In the genomic region with DNA sequence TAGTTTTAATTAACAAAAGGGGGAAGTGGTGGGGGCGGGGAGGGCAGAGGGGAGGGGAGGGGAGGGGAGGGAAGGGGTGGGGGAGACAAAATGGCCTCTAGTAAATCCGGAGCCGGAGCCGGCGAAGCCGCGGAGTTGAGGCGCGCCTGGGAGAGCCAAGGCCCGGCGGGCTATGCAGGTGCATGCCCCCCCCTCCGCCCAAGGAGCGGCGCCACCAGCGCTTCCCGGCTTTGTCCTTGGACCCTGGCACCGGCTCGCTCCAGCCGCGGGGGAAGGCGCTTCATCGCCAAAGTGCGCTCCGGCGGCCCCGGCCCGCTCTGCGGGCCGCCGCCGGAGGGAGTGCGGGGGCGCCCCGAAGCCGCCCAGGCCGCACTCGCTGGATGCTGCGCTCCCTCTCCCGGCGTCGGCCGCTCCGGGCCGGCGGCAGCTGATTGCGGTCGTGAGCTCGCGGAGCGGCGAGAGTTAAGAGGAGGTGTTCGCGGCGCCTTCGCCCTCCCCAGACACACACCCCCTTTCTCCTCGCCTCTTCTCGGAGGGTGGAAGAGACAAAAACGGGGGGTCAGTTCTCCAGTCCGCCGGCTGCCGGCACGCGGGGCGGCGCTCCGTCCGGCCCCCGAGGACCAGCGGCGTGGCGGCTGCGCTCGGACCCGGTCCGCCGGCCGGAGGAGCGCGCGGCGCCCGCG, we compare ENCODE assay signal across 8 cellular contexts. TPM values are rescaled to one million over a fixed set of nuclear protein-coding genes. Genes with fewer than 3 reads are reported as not detected.
DNase-seq lines count a peak whose midpoint lies in the region; ATAC-seq and TF ChIP-seq lines count a peak whose summit lies in the region.

Gene LRRC4 (minus strand): TSS at position 439 of the 683 bp plus-strand sequence. CDS start 797 bp downstream, outside the sequence.

- no peaks in the 10 kb centered on the region; the same call in 1 of the 2 replicates for H3K79me2 ChIP-seq in SU-DHL-6 (ENCODE audit: insufficient read depth, low read length)

- ATAC-seq in activated CD4-positive, alpha-beta T cell treated with anti-CD3 and anti-CD28 coated beads for 36 hours, result no peak
- ATAC-seq in HG02943 (IDR thresholded peaks at IDR 0.05; ENCODE audit: low read depth, unreplicated experiment), result peak; percentile 47

- peaks cover 22% of the 10 kb centered on the region for H3K4me1 Mint-ChIP-seq in activated CD4-positive, alpha-beta T cell treated with anti-CD3 and anti-CD28 coated beads for 36 hours

- peak within 1 kb of the TSS; percentile 58 for H3K4me2 ChIP-seq in SU-DHL-6 (ENCODE audit: low read depth, low read length, poor library complexity, severe bottlenecking)

- H3F3A ChIP-seq in SU-DHL-6 (ENCODE audit: insufficient read depth), result no peaks in the 10 kb centered on the region

- no peaks in the 10 kb centered on the region for H3K27me3 Mint-ChIP-seq in activated CD4-positive, alpha-beta T cell treated with anti-CD3 and anti-CD28 coated beads for 36 hours

- H4K20me1 ChIP-seq in SU-DHL-6 (ENCODE audit: low read depth, low read length), result 0 out of 2 replicates have a peak, but pooled peaks cover 5% of the 10 kb centered on the region

- H3K4me3 Mint-ChIP-seq in activated CD4-positive, alpha-beta T cell treated with anti-CD3 and anti-CD28 coated beads for 36 hours, result peak within 1 kb of the TSS; percentile 64

- H3K27ac Mint-ChIP-seq in activated CD4-positive, alpha-beta T cell treated with anti-CD3 and anti-CD28 coated beads for 36 hours, result no peak within 1 kb of the TSS

- H2AFZ ChIP-seq in SU-DHL-6 (ENCODE audit: low read depth, low read length, severe bottlenecking), result no peak within 1 kb of the TSS

- CTCF ChIA-PET in activated CD4-positive, alpha-beta T cell treated with anti-CD3 and anti-CD28 coated beads for 36 hours (lab: Charles Lee), result interaction anchor here (0.6 to 1.1 kb wide), 2 partner anchors 11 to 45 kb away, joined by 4 read pairs; no protein-coding TSS in a partner anchor

- H3K9ac ChIP-seq in SU-DHL-6 (ENCODE audit: low read length), result peak within 1 kb of the TSS; percentile 48

- intact Hi-C loops in activated CD4-positive, alpha-beta T cell treated with anti-CD3 and anti-CD28 coated beads for 36 hours (cut with DNase I, micrococcal nuclease), result loop anchor here (5.0 kb wide), 3 partner anchors 179 to 444 kb away; partner anchors contain the start of genes ARF5 (in 1 of the 2), GCC1 (in 1 of the 2) and SND1 (in 1 of the 2)

- H3K27me3 ChIP-seq in SU-DHL-6 (ENCODE audit: low read length), result no peaks in the 10 kb centered on the region

- DNase-seq in activated CD4-positive, alpha-beta T cell treated with anti-CD3 and anti-CD28 coated beads for 36 hours, result peak; percentile 65
- no peak for DNase-seq in activated CD4-positive, alpha-beta T cell treated with anti-CD3 and anti-CD28 coated beads for 1 hour
- DNase-seq in coronary artery (ENCODE audit: low spot score) (no peak), kidney tubule cell (ENCODE audit: low spot score) (peak; percentile 50), NCI-H1048 (lab: John Stamatoyannopoulos, UW) (no peak)
- peak; percentile 30 for DNase-seq in stimulated activated CD4-positive, alpha-beta T cell treated with anti-CD3 and anti-CD28 coated beads, Interleukin-4, amount 100 ng/mL, for 1 hour

- H3K9me2 ChIP-seq in SU-DHL-6 (replicated peaks; ENCODE audit: insufficient read depth, low read length), result no peaks in the 10 kb centered on the region

- H3K9me3 ChIP-seq in SU-DHL-6 (ENCODE audit: insufficient read depth, low read length), result no peaks in the 10 kb centered on the region

- H3K4me3 ChIP-seq in SU-DHL-6 (ENCODE audit: insufficient read depth, low read length, poor library complexity, severe bottlenecking) (peak within 1 kb of the TSS; percentile 46), coronary artery (peak within 1 kb of the TSS; percentile 76)

- peaks cover 19% of the 10 kb centered on the region for H3K36me3 Mint-ChIP-seq in activated CD4-positive, alpha-beta T cell treated with anti-CD3 and anti-CD28 coated beads for 36 hours (ENCODE audit: low read depth)

- TF ChIP-seq CTCF in SU-DHL-6 (IDR thresholded peaks at IDR 0.05; ENCODE audit: insufficient read depth, low read length, poor library complexity, severe bottlenecking) (no peak), coronary artery (IDR thresholded peaks at IDR 0.05) (no peak)

- H3K27ac ChIP-seq in SU-DHL-6 (ENCODE audit: low read depth, low read length) (no peak within 1 kb of the TSS), coronary artery (peak within 1 kb of the TSS in 1 of 2 donors; percentile 49)

- POLR2A ChIA-PET in activated CD4-positive, alpha-beta T cell treated with anti-CD3 and anti-CD28 coated beads for 36 hours (lab: Charles Lee), result no interaction called here

- H3K36me3 ChIP-seq in SU-DHL-6 (ENCODE audit: low read length), result no peaks in the 10 kb centered on the region

- no peaks in the 10 kb centered on the region for H3K9me3 Mint-ChIP-seq in activated CD4-positive, alpha-beta T cell treated with anti-CD3 and anti-CD28 coated beads for 36 hours (ENCODE audit: low read depth)

RNA-seq across cellular contexts. Expression of gene LRRC4, which starts in this region (rescaled TPM):
- total RNA-seq in activated CD4-positive, alpha-beta T cell treated with anti-CD3 and anti-CD28 coated beads for 36 hours, result under 1 TPM; 0.37 to 0.50 TPM

Comparison
In these comparisons a context has a peak if more than half of its experiments do, and no peak if none do; other contexts are left out.
1. Peak in DNase-seq in activated CD4-positive, alpha-beta T cell treated with anti-CD3 and anti-CD28 coated beads for 36 hours; RNA of the gene not detected or under 1 TPM.
2. DNase-seq: peak in kidney tubule cell (single experiment) and stimulated activated CD4-positive, alpha-beta T cell treated with anti-CD3 and anti-CD28 coated beads, Interleukin-4, amount 100 ng/mL, for 1 hour (single experiment); none in activated CD4-positive, alpha-beta T cell treated with anti-CD3 and anti-CD28 coated beads for 1 hour (single experiment), coronary artery (single experiment) and NCI-H1048 (single experiment).